In genomic region chr16:10122546-10122945, GRCh38 we compare ENCODE assay signal across 14 cellular contexts. TPM values are rescaled to one million over a fixed set of nuclear protein-coding genes. Genes with fewer than 3 reads are reported as not detected.
DNase-seq lines count a peak whose midpoint lies in the region; ATAC-seq and TF ChIP-seq lines count a peak whose summit lies in the region.
"Had no signal": no experiment of that assay in that cellular context is flagged by ENCODE, and none has a peak within 500 bp of the region (broad histone marks: within the 10 kb centered on the region; RNA-seq: fewer than 3 reads in every experiment).

No MANE protein-coding gene starts in this region.

- peak; percentile 21 for DNase-seq in ELF-1 (ENCODE audit: low read depth, low spot score)
- DNase-seq in body of pancreas, result peak in 2 of 4 donors; percentile 16 to 40
- no peak for DNase-seq in SK-N-DZ (ENCODE audit: low spot score)
- DNase-seq in NCI-H1092 treated with DMSO at 0.1 percent for 48 hours (lab: John Stamatoyannopoulos, UW), result no peak
- DNase-seq: activated naive CD4-positive, alpha-beta T cell treated with anti-CD3 and anti-CD28 coated beads, Interleukin-2, amount 50 U/mL, for 16 hours; Peyer's patch; psoas muscle had no signal

- no peak overlapping the region for H3K4me2 ChIP-seq in KMS-11

- H3K27me3 ChIP-seq in KMS-11 (ENCODE audit: insufficient read depth, low read depth) (no peaks in the 10 kb centered on the region), body of pancreas (no peaks in the 10 kb centered on the region), muscle layer of colon (ENCODE audit: control insufficient read depth in 1 of 2, insufficient read depth in 2 of 2, low read length in 2 of 2) (no peaks in the 10 kb centered on the region)
- H3K27me3 ChIP-seq: Peyer's patch had no signal

- intact Hi-C loops in body of pancreas (cut with DNase I), result no loop called here

- H3K4me3 ChIP-seq in KMS-11 (IDR thresholded peaks at IDR 0.05; ENCODE audit: insufficient read depth, low read depth, low read length) (no peak overlapping the region), body of pancreas (no peak overlapping the region), muscle layer of colon (ENCODE audit: low read depth in 1 of 2, low read length in 2 of 2) (peak overlapping the region in 1 of 2 donors; percentile 14)
- H3K4me3 ChIP-seq: Peyer's patch, psoas muscle had no signal

- no peak overlapping the region for H3K27ac ChIP-seq in KMS-11
- H3K27ac ChIP-seq in body of pancreas, result no peak overlapping the region
- peak overlapping the region; percentile 24 for H3K27ac ChIP-seq in muscle layer of colon (ENCODE audit: low read depth, low read length)
- H3K27ac ChIP-seq: psoas muscle had no signal

- no peak overlapping the region for H2AFZ ChIP-seq in KMS-11 (ENCODE audit: low read depth)

- no peaks in the 10 kb centered on the region for H4K20me1 ChIP-seq in KMS-11 (ENCODE audit: insufficient read depth)

- no peaks in the 10 kb centered on the region for H3K36me3 ChIP-seq in KMS-11 (ENCODE audit: insufficient read depth)
- no peaks in the 10 kb centered on the region for H3K36me3 ChIP-seq in body of pancreas (replicated peaks in 1 of 2; ENCODE audit: insufficient read depth in 1 of 2, low read depth in 2 of 2)
- no peaks in the 10 kb centered on the region for H3K36me3 ChIP-seq in muscle layer of colon (ENCODE audit: insufficient read depth, low read length)
- H3K36me3 ChIP-seq: Peyer's patch had no signal

- ATAC-seq in body of pancreas (no peak), HG03045 (IDR thresholded peaks at IDR 0.05; ENCODE audit: unreplicated experiment) (no peak), GM21390 (IDR thresholded peaks at IDR 0.05; ENCODE audit: unreplicated experiment) (no peak)
- ATAC-seq: psoas muscle had no signal

- H3K9ac ChIP-seq in KMS-11 (no peak overlapping the region), muscle layer of colon (ENCODE audit: low read length) (no peak overlapping the region)

- no peaks in the 10 kb centered on the region for H3K79me2 ChIP-seq in KMS-11 (ENCODE audit: insufficient read depth, low read depth)

- TF ChIP-seq CTCF in KMS-11 (conservative IDR thresholded peaks at IDR 0.05; ENCODE audit: low read depth, low read length) (0 out of 2 replicates have a peak, but pooled peaks have one; percentile 17), body of pancreas (IDR thresholded peaks at IDR 0.05) (peak in 6 of 7 experiments; percentile 14 to 44 (median 37))

- H3K9me3 ChIP-seq in body of pancreas (no peaks in the 10 kb centered on the region), muscle layer of colon (ENCODE audit: low read length) (no peaks in the 10 kb centered on the region)
- H3K9me3 ChIP-seq: Peyer's patch, psoas muscle had no signal

- TF ChIP-seq POLR2A in body of pancreas (IDR thresholded peaks at IDR 0.05), result no peak

- H3K4me1 ChIP-seq in KMS-11 (ENCODE audit: low read depth, poor library complexity, severe bottlenecking) (no peaks in the 10 kb centered on the region), body of pancreas (peaks cover 7% of the 10 kb centered on the region), muscle layer of colon (ENCODE audit: insufficient read depth, low read length) (peaks cover 13% of the 10 kb centered on the region)
- H3K4me1 ChIP-seq: Peyer's patch, psoas muscle had no signal

- 2 to 6% methylated on average over 6 of the region's 6 CpGs for WGBS in body of pancreas, 2 donors

RNA-seq across cellular contexts. Expression of gene GRIN2A, which starts 59.7 kb away (rescaled TPM):
- total RNA-seq in body of pancreas, result 10 to 100 TPM in 1 of 2 donors, under 1 TPM in 1; 0.26 to 21.4 TPM
- 0.01 TPM in 1 of 2 replicates, not detected in the other for polyA plus RNA-seq in SK-N-DZ (2014; cell fraction: cytosol; rRNA removed)
- polyA plus RNA-seq in SK-N-DZ (2014; cell fraction: nucleus; rRNA removed), result not detected in 2 replicates
- total RNA-seq: endothelial cell of umbilical vein, G401, LHCN-M2 had no signal
- polyA plus RNA-seq: endothelial cell of umbilical vein had no signal
